24 cellular contexts compared by ENCODE assay signal in genomic region chr10:4262870-4263269, GRCh38.
"Had no signal": no experiment of that assay in that cellular context is flagged by ENCODE, and none has a peak within 500 bp of the region (broad histone marks: within the 10 kb centered on the region; RNA-seq: fewer than 3 reads in every experiment).

No MANE protein-coding gene starts in this region.

- H3K4me1 ChIP-seq: pancreas, prostate gland had no signal

- H3K27me3 ChIP-seq: heart right ventricle, pancreas, sigmoid colon, stomach, tibial nerve had no signal

- H3K27ac ChIP-seq: epithelial cell of prostate, pancreas, prostate gland, VCaP had no signal

- DNase-seq: activated CD4-positive, alpha-beta T cell treated with anti-CD3 and anti-CD28 coated beads for 4 hours; activated CD4-positive, alpha-beta T cell treated with anti-CD3 and anti-CD28 coated beads, Interleukin-2, amount 50 U/mL, for 4 hours; activated CD8-positive, alpha-beta memory T cell treated with anti-CD3 and anti-CD28 coated beads for 24 hours; activated gamma-delta T cell; activated naive CD4-positive, alpha-beta T cell treated with anti-CD3 and anti-CD28 coated beads, Interleukin-2, amount 10 ng/mL, durations not matched to agents 7 days and 5 days; activated T-cell treated with anti-CD3 and anti-CD28 coated beads, Interleukin-2, amount 50 U/mL, for 1 hour; amniotic stem cell; caudate nucleus; naive thymus-derived CD4-positive, alpha-beta T cell; pancreas; retina; sigmoid colon; small intestine; stimulated activated CD4-positive, alpha-beta T cell treated with anti-CD3 and anti-CD28 coated beads, Interleukin-1b, Interleukin-23, amount 100 ng/mL, for 48 hours; stimulated activated CD4-positive, alpha-beta T cell treated with anti-CD3 and anti-CD28 coated beads, Interleukin-4, amount 100 ng/mL, for 4 hours; stimulated activated CD8-positive, alpha-beta memory T cell treated with anti-CD3 and anti-CD28 coated beads, Interleukin-4, amount 100 ng/mL, for 48 hours; stomach; T-helper 9 cell had no signal

- ATAC-seq: naive thymus-derived CD4-positive, alpha-beta T cell; pancreas; stimulated activated memory B cell treated with anti-CD40 and anti-IgM and Interleukin-4, amounts not matched to agents 10 μg/mL and 1 μg/mL and 100 μg/mL, for 72 hours had no signal

- H3K9me3 ChIP-seq: heart right ventricle, pancreas, prostate gland, sigmoid colon, stomach, tibial nerve had no signal

- H3K36me3 ChIP-seq: heart right ventricle, pancreas, prostate gland, sigmoid colon, stomach, tibial nerve had no signal

- H3K4me3 ChIP-seq: heart right ventricle, pancreas, prostate gland, sigmoid colon, stomach, tibial nerve had no signal
